Comparison of ENCODE assay signal across 1 cellular context in the genomic region with DNA sequence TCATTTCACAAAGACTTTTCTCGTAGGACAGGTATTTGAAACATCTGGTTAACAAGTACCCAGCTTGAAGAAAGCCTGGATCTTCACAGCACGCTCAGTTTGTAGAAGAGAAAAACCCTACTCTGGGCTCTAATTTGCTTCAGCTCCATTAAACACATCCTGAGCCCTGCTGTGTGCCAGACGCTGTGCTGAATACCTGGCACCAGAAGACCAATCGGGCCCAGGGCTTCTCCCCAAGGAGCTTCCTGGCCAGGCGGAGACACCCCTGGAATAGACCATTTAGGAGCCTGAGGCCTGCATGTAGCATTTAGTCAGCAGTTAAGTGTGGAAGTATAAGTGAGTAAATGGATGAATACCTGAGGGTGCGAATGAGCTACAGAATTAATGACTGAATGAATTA.
A peak's percentile ranks its signal among the peaks of the same experiment; 100 is the strongest.
TF ChIP-seq lines count a peak whose summit lies in the region.

No MANE protein-coding gene starts in this region.

TF ChIP-seq in K562, 482 proteins besides CTCF, POLR2A, EP300 and RAD21:
- TF ChIP-seq FOXA1 (IDR thresholded peaks at IDR 0.05; ENCODE audit: borderline replicate concordance) (no peak), ZNF24 (IDR thresholded peaks at IDR 0.05) (peak; percentile 63; the same call in 1 of the 2 replicates)
